21 cellular contexts compared by ENCODE assay signal in the genomic region with DNA sequence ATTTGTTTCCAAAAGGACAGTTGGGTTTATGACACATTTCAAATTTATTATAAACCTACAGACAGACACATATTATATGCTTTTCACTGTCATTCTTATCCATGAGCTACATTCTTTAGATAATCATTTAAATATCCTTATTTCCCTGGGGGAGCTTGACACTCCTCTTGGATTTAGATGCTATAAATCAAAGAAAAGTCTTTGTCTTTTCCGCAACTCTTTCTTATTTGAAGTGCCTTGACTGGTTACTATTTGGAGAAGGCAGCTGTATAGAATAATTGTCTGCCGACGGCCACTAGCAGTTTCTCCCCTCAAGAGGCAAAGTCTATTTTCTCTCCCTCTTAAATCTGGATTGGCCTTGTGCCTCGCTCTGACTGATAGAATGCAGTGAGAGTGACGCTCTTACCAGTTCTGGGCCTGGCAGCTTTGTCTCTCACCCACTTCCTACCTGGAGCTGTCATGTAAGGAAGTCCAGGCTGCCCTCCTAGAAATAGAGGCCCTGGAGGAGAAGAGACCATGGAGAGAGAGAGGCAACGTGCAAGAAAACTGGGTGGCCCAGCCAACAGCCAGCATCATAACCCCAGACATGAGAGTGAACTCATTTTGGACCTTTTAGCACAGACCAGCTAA.
"Had no signal": no experiment of that assay in that cellular context is flagged by ENCODE, and none has a peak within 500 bp of the region (broad histone marks: within the 10 kb centered on the region; RNA-seq: fewer than 3 reads in every experiment).

No MANE protein-coding gene starts in this region.

- H3K4me1 ChIP-seq: foreskin keratinocyte, prostate gland had no signal

- H3K27me3 ChIP-seq: colonic mucosa had no signal

- H3K9me3 ChIP-seq: colonic mucosa, prostate gland, thoracic aorta had no signal

- DNase-seq: activated CD4-positive, alpha-beta T cell treated with anti-CD3 and anti-CD28 coated beads for 48 hours; activated CD8-positive, alpha-beta T cell treated with anti-CD3 and anti-CD28 coated beads for 36 hours; activated gamma-delta T cell; activated T-cell treated with anti-CD3 and anti-CD28 coated beads, Interleukin-2, amount 50 U/mL, for 48 hours; caudate nucleus; colonic mucosa; effector CD4-positive, alpha-beta T cell; foreskin keratinocyte; glutamatergic neuron; immature natural killer cell; midbrain; naive B cell; stimulated activated CD4-positive, alpha-beta T cell treated with anti-CD3 and anti-CD28 coated beads, Interleukin-2, amount 100 ng/mL, for 24 hours; T-helper 17 cell had no signal

- H3K36me3 ChIP-seq: colonic mucosa, prostate gland, thoracic aorta had no signal

- H3K27ac ChIP-seq: colonic mucosa, foreskin keratinocyte, prostate gland, thoracic aorta had no signal

- H3K4me3 ChIP-seq: colonic mucosa, lung, prostate gland, thoracic aorta had no signal

- ATAC-seq: activated CD8-positive, alpha-beta T cell treated with anti-CD3 and anti-CD28 coated beads for 36 hours; activated naive CD4-positive, alpha-beta T cell treated with anti-CD3 and anti-CD28 coated beads, Interleukin-2, amount 50 U/mL, for 72 hours; foreskin keratinocyte; sciatic nerve; stimulated activated effector memory CD8-positive, alpha-beta T cell treated with anti-CD3 and anti-CD28 coated beads, Interleukin-12 subunit alpha, Interleukin-12 subunit beta, amount 100 ng/mL, for 72 hours; T-helper 17 cell; WTC11 had no signal
